In genomic region chr14:98236314-98236713, GRCh38 we compare ENCODE assay signal across 1 cellular context.
TF ChIP-seq lines count a peak whose summit lies in the region.

No MANE protein-coding gene starts in this region.

TF ChIP-seq in GM12878, 131 proteins besides CTCF, POLR2A, EP300 and RAD21:
- TF ChIP-seq CEBPZ (IDR thresholded peaks at IDR 0.05; ENCODE audit: low read depth, low read length) (no peak), MEF2B (IDR thresholded peaks at IDR 0.05; ENCODE audit: partially characterized antibody, poor library complexity, severe bottlenecking) (peak; percentile 32), TCF3 (IDR thresholded peaks at IDR 0.05; ENCODE audit: borderline replicate concordance, insufficient read depth, low read depth, low read length) (no peak), IKZF1 (conservative IDR thresholded peaks at IDR 0.05) (no peak; the same call in 1 of the 2 replicates), ZBTB11 (CRISPR knock-in tag; IDR thresholded peaks at IDR 0.05) (no peak), CUX1 (IDR thresholded peaks at IDR 0.05; ENCODE audit: insufficient replicate concordance, low read depth, low read length) (no peak), ZNF207 (IDR thresholded peaks at IDR 0.05; ENCODE audit: borderline replicate concordance) (no peak), NBN (IDR thresholded peaks at IDR 0.05) (no peak), YBX1 (IDR thresholded peaks at IDR 0.05) (no peak), RUNX3 (IDR thresholded peaks at IDR 0.05; ENCODE audit: low read length) (peak; percentile 53; the same call in 1 of the 2 replicates), BRCA1 (IDR thresholded peaks at IDR 0.05; ENCODE audit: low read depth, low read length) (no peak), TCF7 (IDR thresholded peaks at IDR 0.05; ENCODE audit: borderline replicate concordance) (no peak), NFXL1 (IDR thresholded peaks at IDR 0.05; ENCODE audit: borderline replicate concordance) (no peak), ESRRA (IDR thresholded peaks at IDR 0.05; ENCODE audit: low read length) (no peak), ZBTB33 (IDR thresholded peaks at IDR 0.05) (no peak), ZNF384 (IDR thresholded peaks at IDR 0.05; ENCODE audit: borderline replicate concordance, low read depth, low read length) (no peak), BCL3 (IDR thresholded peaks at IDR 0.05; ENCODE audit: borderline replicate concordance, insufficient read depth, low read depth, low read length, poor library complexity, severe bottlenecking) (no peak)
